8 cellular contexts compared by ENCODE assay signal in genomic region chr14:96362965-96363750, GRCh38. TPM values are rescaled to one million over a fixed set of nuclear protein-coding genes. Genes with fewer than 3 reads are reported as not detected.
DNase-seq lines count a peak whose midpoint lies in the region; ATAC-seq, FAIRE-seq and TF ChIP-seq lines count a peak whose summit lies in the region.

ATG2B (minus strand) TSS chr14:96363341; CDS start chr14:96362976, 365 bp downstream.
GSKIP (plus strand) TSS chr14:96363526; CDS start chr14:96382248, 18,722 bp downstream.

- peak; percentile 53 to 83 for TF ChIP-seq POLR2A in HepG2 (IDR thresholded peaks at IDR 0.05; ENCODE audit: insufficient read depth in 1 of 2, low read depth in 2 of 2, low read length in 2 of 2)

- DNase-seq in NCI-H748 treated with DMSO at 0.1 percent for 48 hours (lab: John Stamatoyannopoulos, UW) (peak; percentile 90), HepG2 (ENCODE audit: low spot score) (peak; percentile 78)
- DNase-seq in activated CD4-positive, alpha-beta T cell treated with anti-CD3 and anti-CD28 coated beads, Interleukin-2, amount 50 U/mL, for 24 hours (ENCODE audit: low read depth in 1 of 2, low spot score in 1 of 2): peak; percentile 94 to 95
- peak; percentile 97 for DNase-seq in stimulated activated CD4-positive, alpha-beta T cell treated with anti-CD3 and anti-CD28 coated beads, Interleukin-2, amount 100 ng/mL, for 48 hours

- H3K27me3 ChIP-seq in BLaER1 treated with 17β-estradiol and CSF1 and Interleukin-3, amounts not matched to agents 10 nM and 100 nM: no peaks in the 10 kb centered on the region
- H3K27me3 ChIP-seq in HepG2 (ENCODE audit: control insufficient read depth in 1 of 2, insufficient read depth in 2 of 2, low read length in 2 of 2): no peaks in the 10 kb centered on the region; a peak in 1 of 5 replicates

- peaks cover 49% of the 10 kb centered on the region for H3K4me1 Mint-ChIP-seq in dendritic cell treated with granulocyte-macrophage colony-stimulating factor and Interleukin-4, amounts not matched to agents 40 ng/mL and 50 ng/mL, for 4 days (ENCODE audit: low read depth)

- POLR2A ChIA-PET in HepG2 (lab: Yijun Ruan, JAX): no interaction called here

- peak within 1 kb of the TSS; percentile 83 to 98 (median 93) for H3K9ac ChIP-seq in BLaER1 treated with 17β-estradiol and CSF1 and Interleukin-3, amounts not matched to agents 10 nM and 100 nM
- peak within 1 kb of the TSS; percentile 80 for H3K9ac ChIP-seq in HepG2 (ENCODE audit: insufficient read depth, low read depth, low read length)

- H3K27ac ChIP-seq in BLaER1 treated with 17β-estradiol and CSF1 and Interleukin-3, amounts not matched to agents 10 nM and 100 nM: peak within 1 kb of the TSS; percentile 81 to 95 (median 87)
- H3K27ac ChIP-seq in HepG2 (ENCODE audit: extremely low read length, insufficient read depth, low read length): peak within 1 kb of the TSS; percentile 81

- no peaks in the 10 kb centered on the region for H3K27me3 Mint-ChIP-seq in dendritic cell treated with granulocyte-macrophage colony-stimulating factor and Interleukin-4, amounts not matched to agents 40 ng/mL and 50 ng/mL, for 4 days

- H3K36me3 Mint-ChIP-seq in dendritic cell treated with granulocyte-macrophage colony-stimulating factor and Interleukin-4, amounts not matched to agents 40 ng/mL and 50 ng/mL, for 4 days (ENCODE audit: low read depth): peaks cover 9% of the 10 kb centered on the region

- no TSS peak for BruUV-seq in HepG2 (replicated peaks; lab: Mats Ljungman, UMichigan)

- H3K4me1 ChIP-seq in BLaER1 treated with 17β-estradiol and CSF1 and Interleukin-3, amounts not matched to agents 10 nM and 100 nM: peaks cover 28 to 50% (median 36%) of the 10 kb centered on the region in 10 experiments
- H3K4me1 ChIP-seq in HepG2 (ENCODE audit: insufficient read depth, low read length): peaks cover 44% of the 10 kb centered on the region

- no peak for TF ChIP-seq EP300 in HepG2 (IDR thresholded peaks at IDR 0.05; ENCODE audit: low read depth in 2 of 2, low read length in 2 of 2)
- TF ChIP-seq EP300 in HepG2 (CRISPR knock-in tag; IDR thresholded peaks at IDR 0.05; ENCODE audit: borderline replicate concordance): no peak

- H3K4me2 ChIP-seq in BLaER1 treated with 17β-estradiol and CSF1 and Interleukin-3, amounts not matched to agents 10 nM and 100 nM: peak within 1 kb of the TSS; percentile 86 to 99 (median 97)
- peak within 1 kb of the TSS; percentile 90 for H3K4me2 ChIP-seq in HepG2 (ENCODE audit: low read depth, low read length)

- CTCF ChIA-PET in HepG2 (lab: Yijun Ruan, JAX; ENCODE audit: low intra/inter-chr PET ratio, low total read pairs): no interaction called here

- WGBS in HepG2 (ENCODE audit: low lambda C conversion rate): no CpG with 5 or more reads among the region's 92 CpGs

- TF ChIP-seq CTCF in HepG2 (CRISPR knock-in tag; IDR thresholded peaks at IDR 0.05): no peak

- peaks cover 7 to 90% (median 45%) of the 10 kb centered on the region in 11 experiments; a peak in 16 of 22 replicates for H4K20me1 ChIP-seq in BLaER1 treated with 17β-estradiol and CSF1 and Interleukin-3, amounts not matched to agents 10 nM and 100 nM
- H4K20me1 ChIP-seq in HepG2 (ENCODE audit: insufficient read depth, low read length): no peaks in the 10 kb centered on the region

- FAIRE-seq in HepG2 (lab: Jason Lieb, UNC): no peak

- peak within 1 kb of the TSS; percentile 68 for H2AFZ ChIP-seq in HepG2 (ENCODE audit: low read length)

- H3K79me2 ChIP-seq in HepG2 (ENCODE audit: insufficient read depth, low read length): peaks cover 56% of the 10 kb centered on the region

- ATAC-seq in GM19351 (IDR thresholded peaks at IDR 0.05; ENCODE audit: unreplicated experiment) (peak; percentile 64), HG03520 (IDR thresholded peaks at IDR 0.05; ENCODE audit: unreplicated experiment) (peak; percentile 73), HepG2 (peak; percentile 84)

- TF ChIP-seq RAD21 in HepG2 (CRISPR knock-in tag; IDR thresholded peaks at IDR 0.05): 0 out of 2 replicates have a peak, but pooled peaks have one; percentile 9

- H3K9me3 Mint-ChIP-seq in dendritic cell treated with granulocyte-macrophage colony-stimulating factor and Interleukin-4, amounts not matched to agents 40 ng/mL and 50 ng/mL, for 4 days: no peaks in the 10 kb centered on the region

- peaks cover 0 to 5% (median 1%) of the 10 kb centered on the region in 11 experiments; a peak in 7 of 22 replicates for H3K36me3 ChIP-seq in BLaER1 treated with 17β-estradiol and CSF1 and Interleukin-3, amounts not matched to agents 10 nM and 100 nM
- H3K36me3 ChIP-seq in HepG2 (replicated peaks in 1 of 2; ENCODE audit: control insufficient read depth in 1 of 2, insufficient read depth in 2 of 2, low read length in 2 of 2): no peaks in the 10 kb centered on the region

- peak within 1 kb of the TSS; percentile 89 for H3K27ac Mint-ChIP-seq in dendritic cell treated with granulocyte-macrophage colony-stimulating factor and Interleukin-4, amounts not matched to agents 40 ng/mL and 50 ng/mL, for 4 days

- intact Hi-C loops in dendritic cell treated with granulocyte-macrophage colony-stimulating factor and Interleukin-4, amounts not matched to agents 40 ng/mL and 50 ng/mL, for 4 days (cut with micrococcal nuclease): loop anchor here (1.0 to 10.0 kb wide), 5 partner anchors 28 to 848 kb away; partner anchors contain the start of genes PAPOLA, SYNE3 and VRK1
- intact Hi-C loops in HepG2 (cut with micrococcal nuclease; ENCODE audit: unreplicated experiment): loop anchor here (2.0 to 5.0 kb wide), 2 partner anchors 28 to 139 kb away; partner anchors contain the start of gene PAPOLA

- in situ Hi-C loops in HepG2 (cut with HindIII; ENCODE audit: extremely low pct_ligation_motif_present, low pct_unique_long_range_greater_than_20kb): no loop called here

- peaks cover 0 to under 1% (median 0%) of the 10 kb centered on the region in 11 experiments; a peak in 2 of 22 replicates for H3K9me3 ChIP-seq in BLaER1 treated with 17β-estradiol and CSF1 and Interleukin-3, amounts not matched to agents 10 nM and 100 nM (replicated peaks in 1 of 11)
- H3K9me3 ChIP-seq in HepG2 (ENCODE audit: low read length): no peaks in the 10 kb centered on the region

- H3K4me3 ChIP-seq in BLaER1 treated with 17β-estradiol and CSF1 and Interleukin-3, amounts not matched to agents 10 nM and 100 nM: peak within 1 kb of the TSS; percentile 82 to 100 (median 96)
- H3K4me3 ChIP-seq in HepG2 (replicated peaks in 1 of 3; ENCODE audit: insufficient read depth in 1 of 3, low read depth in 2 of 3, low read length in 3 of 3): peak within 1 kb of the TSS; percentile 91 to 98 (median 92)

- peak within 1 kb of the TSS; percentile 87 for H3K4me3 Mint-ChIP-seq in dendritic cell treated with granulocyte-macrophage colony-stimulating factor and Interleukin-4, amounts not matched to agents 40 ng/mL and 50 ng/mL, for 4 days

TF ChIP-seq in HepG2, 621 proteins besides CTCF, POLR2A, EP300 and RAD21 (continues in another document):
- 0 out of 2 replicates have a peak, but pooled peaks have one; percentile 13 for TF ChIP-seq RXRA (CRISPR knock-in tag; IDR thresholded peaks at IDR 0.05)

RNA-seq across cellular contexts. Expression of gene ATG2B, which starts in this region (rescaled TPM):
- 7.5 and 11.3 TPM in 2 replicates for total RNA-seq in HepG2 (2016; rRNA removed; fragmentation: Illumina TruSeq; extraction: Trizol)
- total RNA-seq in HepG2 (2016; cell fraction: cytosol; rRNA removed; fragmentation: Illumina TruSeq; extraction: Trizol; ENCODE audit: low read depth): 1.4 and 1.7 TPM in 2 replicates
- 7.7 and 10.8 TPM in 2 replicates for total RNA-seq in HepG2 (2016; cell fraction: insoluble cytoplasmic fraction; rRNA removed; fragmentation: Illumina TruSeq; extraction: Trizol)
- 1.6 and 1.8 TPM in 2 replicates for total RNA-seq in HepG2 (2016; cell fraction: membrane; rRNA removed; fragmentation: Illumina TruSeq; extraction: Trizol)
- 11.1 and 15.1 TPM in 2 replicates for total RNA-seq in HepG2 (2016; cell fraction: nucleus; rRNA removed; fragmentation: Illumina TruSeq; extraction: Trizol)
- 7.2 and 7.4 TPM in 2 replicates for polyA plus RNA-seq in HepG2 (2011; rRNA removed)
- 3.2 and 4.5 TPM in 2 replicates for polyA plus RNA-seq in HepG2 (2011; cell fraction: cytosol; rRNA removed)
- polyA plus RNA-seq in HepG2 (2011; cell fraction: nucleus; rRNA removed): 17.3 and 18.9 TPM in 2 replicates
- 6.2 and 7.8 TPM in 2 replicates for polyA plus RNA-seq in HepG2 (2012)
- polyA plus RNA-seq in HepG2 (2016; cell fraction: cytosol; fragmentation: Illumina TruSeq; extraction: Trizol; ENCODE audit: low read depth): 0.18 and 0.27 TPM in 2 replicates
- polyA plus RNA-seq in HepG2 (2016; cell fraction: insoluble cytoplasmic fraction; fragmentation: Illumina TruSeq; extraction: Trizol; ENCODE audit: low read depth): 4.4 and 4.9 TPM in 2 replicates
- polyA plus RNA-seq in HepG2 (2016; cell fraction: membrane; fragmentation: Illumina TruSeq; extraction: Trizol; ENCODE audit: low read depth): 0.26 and 0.31 TPM in 2 replicates
- polyA plus RNA-seq in HepG2 (2016; cell fraction: nucleus; fragmentation: Illumina TruSeq; extraction: Trizol; ENCODE audit: insufficient read depth, low read depth): 12.3 and 14.0 TPM in 2 replicates
- polyA minus RNA-seq in HepG2 (2011; rRNA and poly(A)+ RNA removed; ENCODE audit: low replicate concordance): 8.9 and 18.6 TPM in 2 replicates
- polyA minus RNA-seq in HepG2 (2011; cell fraction: cytosol; rRNA and poly(A)+ RNA removed): 5.2 and 12.1 TPM in 2 replicates
- polyA minus RNA-seq in HepG2 (2011; cell fraction: nucleus; rRNA and poly(A)+ RNA removed): 60.4 and 61.2 TPM in 2 replicates

RNA-seq across cellular contexts. Expression of gene GSKIP, which starts in this region (rescaled TPM):
- 27.3 and 52.3 TPM in 2 replicates for total RNA-seq in HepG2 (2016; rRNA removed; fragmentation: Illumina TruSeq; extraction: Trizol)
- total RNA-seq in HepG2 (2016; cell fraction: cytosol; rRNA removed; fragmentation: Illumina TruSeq; extraction: Trizol; ENCODE audit: low read depth): 3.7 and 3.9 TPM in 2 replicates
- 28.0 and 52.9 TPM in 2 replicates for total RNA-seq in HepG2 (2016; cell fraction: insoluble cytoplasmic fraction; rRNA removed; fragmentation: Illumina TruSeq; extraction: Trizol)
- 10.2 and 11.8 TPM in 2 replicates for total RNA-seq in HepG2 (2016; cell fraction: membrane; rRNA removed; fragmentation: Illumina TruSeq; extraction: Trizol)
- 10.8 and 11.2 TPM in 2 replicates for total RNA-seq in HepG2 (2016; cell fraction: nucleus; rRNA removed; fragmentation: Illumina TruSeq; extraction: Trizol)
- polyA plus RNA-seq in HepG2 (2011; rRNA removed): 9.6 and 12.5 TPM in 2 replicates
- 4.6 and 9.0 TPM in 2 replicates for polyA plus RNA-seq in HepG2 (2011; cell fraction: cytosol; rRNA removed)
- 2.5 and 3.9 TPM in 2 replicates for polyA plus RNA-seq in HepG2 (2011; cell fraction: nucleus; rRNA removed)
- 13.2 and 17.7 TPM in 2 replicates for polyA plus RNA-seq in HepG2 (2012)
- 2.5 and 2.7 TPM in 2 replicates for polyA plus RNA-seq in HepG2 (2016; cell fraction: cytosol; fragmentation: Illumina TruSeq; extraction: Trizol; ENCODE audit: low read depth)
- 30.5 and 35.4 TPM in 2 replicates for polyA plus RNA-seq in HepG2 (2016; cell fraction: insoluble cytoplasmic fraction; fragmentation: Illumina TruSeq; extraction: Trizol; ENCODE audit: low read depth)
- polyA plus RNA-seq in HepG2 (2016; cell fraction: membrane; fragmentation: Illumina TruSeq; extraction: Trizol; ENCODE audit: low read depth): 6.1 and 6.2 TPM in 2 replicates
- 11.0 and 12.3 TPM in 2 replicates for polyA plus RNA-seq in HepG2 (2016; cell fraction: nucleus; fragmentation: Illumina TruSeq; extraction: Trizol; ENCODE audit: insufficient read depth, low read depth)
- 4.3 and 5.5 TPM in 2 replicates for polyA minus RNA-seq in HepG2 (2011; rRNA and poly(A)+ RNA removed; ENCODE audit: low replicate concordance)
- 6.6 and 7.2 TPM in 2 replicates for polyA minus RNA-seq in HepG2 (2011; cell fraction: cytosol; rRNA and poly(A)+ RNA removed)
- 4.8 and 11.6 TPM in 2 replicates for polyA minus RNA-seq in HepG2 (2011; cell fraction: nucleus; rRNA and poly(A)+ RNA removed)

Comparison
In these comparisons a context has a peak if more than half of its experiments do, and no peak if none do; other contexts are left out.
1. Peak in every context shown above with its lines: DNase-seq, ATAC-seq, H3K4me3 ChIP-seq and H3K27ac ChIP-seq.